ENCODE assay signal across 19 cellular contexts in the genomic region with DNA sequence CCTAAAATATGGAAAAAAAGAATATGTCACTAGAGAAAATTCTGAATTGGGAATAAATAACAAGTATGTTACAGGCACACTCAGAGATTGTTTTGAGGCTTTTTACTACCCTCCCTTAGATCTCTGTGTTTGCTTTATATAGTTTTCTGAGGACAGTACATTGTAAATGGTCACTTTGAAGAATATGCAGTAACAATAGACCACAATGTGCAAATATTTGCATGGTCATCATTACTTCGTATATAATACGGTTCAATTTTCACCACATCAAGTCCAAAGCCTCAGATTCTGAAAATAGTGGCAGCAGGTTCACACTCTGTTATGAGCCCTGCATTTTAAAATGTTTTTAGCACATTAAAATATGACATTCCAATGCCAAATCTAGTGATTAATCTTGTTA.
"Had no signal": no experiment of that assay in that cellular context is flagged by ENCODE, and none has a peak within 500 bp of the region (broad histone marks: within the 10 kb centered on the region; RNA-seq: fewer than 3 reads in every experiment).

No MANE protein-coding gene starts in this region.

- H3K4me3 ChIP-seq: heart left ventricle, pancreas, tibial artery, upper lobe of left lung, uterus had no signal

- FAIRE-seq: endometrium, frontal cortex, pancreas had no signal

- H3K36me3 ChIP-seq: heart left ventricle, pancreas, tibial artery, upper lobe of left lung, uterus had no signal

- H3K9me3 ChIP-seq: heart left ventricle, pancreas, tibial artery, upper lobe of left lung, uterus had no signal

- H3K4me1 ChIP-seq: heart left ventricle, pancreas, tibial artery, upper lobe of left lung, uterus had no signal

- H3K27ac ChIP-seq: heart left ventricle, pancreas, tibial artery, upper lobe of left lung, uterus had no signal

- ATAC-seq: esophagus mucosa; heart left ventricle; left colon; pancreas; right cardiac atrium; stimulated activated effector memory CD8-positive, alpha-beta T cell treated with anti-CD3 and anti-CD28 coated beads, Interleukin-12 subunit alpha, Interleukin-12 subunit beta, amount 100 ng/mL, for 72 hours; stimulated activated naive CD8-positive, alpha-beta T cell treated with anti-CD3 and anti-CD28 coated beads, Interleukin-15, Interleukin-2, amounts not matched to agents 100 U/mL and 50 U/mL, for 24 hours had no signal

- DNase-seq: effector memory CD4-positive, alpha-beta T cell; heart left ventricle; hippocampal formation; left colon; mesendoderm; naive B cell; occipital lobe; pancreas; right cardiac atrium; stimulated activated CD4-positive, alpha-beta T cell treated with anti-CD3 and anti-CD28 coated beads, Interleukin-4, amount 100 ng/mL, for 1 hour; stimulated activated CD8-positive, alpha-beta memory T cell treated with anti-CD3 and anti-CD28 coated beads, Interleukin-4, amount 100 ng/mL, for 48 hours; stimulated activated naive CD8-positive, alpha-beta T cell treated with anti-CD3 and anti-CD28 coated beads, Interleukin-15, Interleukin-2, amounts not matched to agents 100 U/mL and 50 U/mL, for 24 hours; tibial artery; upper lobe of left lung; uterus had no signal

- H3K27me3 ChIP-seq: heart left ventricle, pancreas, tibial artery, upper lobe of left lung, uterus had no signal
